24 cellular contexts compared by ENCODE assay signal in genomic region chrX:2464677-2465166, GRCh38. TPM values are rescaled to one million over a fixed set of nuclear protein-coding genes. Genes with fewer than 3 reads are reported as not detected.
DNase-seq lines count a peak whose midpoint lies in the region; ATAC-seq and TF ChIP-seq lines count a peak whose summit lies in the region.
"Had no signal": no experiment of that assay in that cellular context is flagged by ENCODE, and none has a peak within 500 bp of the region (broad histone marks: within the 10 kb centered on the region; RNA-seq: fewer than 3 reads in every experiment).

No MANE protein-coding gene starts in this region.

- peaks cover 0 to 2% (median 0%) of the 10 kb centered on the region in 5 donors for H3K9me3 Mint-ChIP-seq in CD8-positive, alpha-beta memory T cell
- H3K9me3 Mint-ChIP-seq in WTC11 (peaks cover 51% of the 10 kb centered on the region), neural progenitor cell (peaks cover 24% of the 10 kb centered on the region)
- H3K9me3 Mint-ChIP-seq: memory B cell; stimulated activated memory B cell treated with anti-CD40 and anti-IgM and Interleukin-4, amounts not matched to agents 10 μg/mL and 1 μg/mL and 100 μg/mL, for 72 hours had no signal

- no peaks in the 10 kb centered on the region for H3F3A ChIP-seq in neural progenitor cell (ENCODE audit: low read depth)

- peak overlapping the region; percentile 32 for H3K27ac ChIP-seq in CD8-positive, alpha-beta memory T cell (ENCODE audit: low read depth, low read length)
- H3K27ac ChIP-seq in neural progenitor cell = no peak overlapping the region
- H3K27ac ChIP-seq: pancreas, SJSA1 had no signal

- no peak overlapping the region for H3K4me2 ChIP-seq in neural progenitor cell

- POLR2A ChIA-PET in CD8-positive, alpha-beta memory T cell (lab: Charles Lee) = no interaction called here
- POLR2A ChIA-PET in WTC11 (lab: Charles Lee) = no interaction called here

- CTCF ChIA-PET in CD8-positive, alpha-beta memory T cell (lab: Charles Lee) = no interaction called here
- CTCF ChIA-PET in WTC11 (lab: Charles Lee) = no interaction called here

- H3K36me3 Mint-ChIP-seq in CD8-positive, alpha-beta memory T cell = peaks cover under 1 to 4% (median 3%) of the 10 kb centered on the region in 3 donors
- H3K36me3 Mint-ChIP-seq in WTC11 (peaks cover 66% of the 10 kb centered on the region), neural progenitor cell (peaks cover 22% of the 10 kb centered on the region)

- H3K79me2 ChIP-seq in neural progenitor cell (ENCODE audit: low read depth) = peaks cover 86% of the 10 kb centered on the region

- H3K4me1 ChIP-seq in CD8-positive, alpha-beta memory T cell (ENCODE audit: insufficient read depth, low read length) = no peaks in the 10 kb centered on the region
- peaks cover 20% of the 10 kb centered on the region for H3K4me1 ChIP-seq in neural progenitor cell

- H3K27me3 ChIP-seq in CD8-positive, alpha-beta memory T cell (ENCODE audit: insufficient read depth, low read length, poor library complexity, severe bottlenecking) = no peaks in the 10 kb centered on the region
- no peaks in the 10 kb centered on the region for H3K27me3 ChIP-seq in neural progenitor cell
- H3K27me3 ChIP-seq: pancreas, SJSA1 had no signal

- H3K4me1 Mint-ChIP-seq in CD8-positive, alpha-beta memory T cell = peaks cover 11 to 25% (median 14%) of the 10 kb centered on the region in 3 donors
- peaks cover 25% of the 10 kb centered on the region for H3K4me1 Mint-ChIP-seq in WTC11
- peaks cover 29% of the 10 kb centered on the region for H3K4me1 Mint-ChIP-seq in neural progenitor cell
- H3K4me1 Mint-ChIP-seq: activated CD4-positive, alpha-beta T cell treated with anti-CD3 and anti-CD28 coated beads, Interleukin-2, amount 10 ng/mL, durations not matched to agents 7 days and 5 days had no signal

- H3K27ac Mint-ChIP-seq in CD8-positive, alpha-beta memory T cell = no peak overlapping the region
- no peak overlapping the region for H3K27ac Mint-ChIP-seq in WTC11
- no peak overlapping the region for H3K27ac Mint-ChIP-seq in neural progenitor cell
- H3K27ac Mint-ChIP-seq: activated CD4-positive, alpha-beta T cell treated with anti-CD3 and anti-CD28 coated beads, Interleukin-2, amount 10 ng/mL, durations not matched to agents 7 days and 5 days; activated T-cell treated with anti-CD3 and anti-CD28 coated beads, Interleukin-2, amount 50 U/mL, for 24 hours; B cell; CD4-positive, alpha-beta memory T cell; memory B cell; stimulated activated memory B cell treated with anti-CD40 and anti-IgM and Interleukin-4, amounts not matched to agents 10 μg/mL and 1 μg/mL and 100 μg/mL, for 72 hours; type B pancreatic cell had no signal

- no peak overlapping the region for H3K4me3 ChIP-seq in CD8-positive, alpha-beta memory T cell (ENCODE audit: low read length)
- H3K4me3 ChIP-seq in neural progenitor cell = no peak overlapping the region
- H3K4me3 ChIP-seq: pancreas, SJSA1 had no signal

- H3K4me3 Mint-ChIP-seq in CD8-positive, alpha-beta memory T cell = no peak overlapping the region
- H3K4me3 Mint-ChIP-seq in WTC11 = no peak overlapping the region
- no peak overlapping the region for H3K4me3 Mint-ChIP-seq in neural progenitor cell
- H3K4me3 Mint-ChIP-seq: activated CD4-positive, alpha-beta T cell treated with anti-CD3 and anti-CD28 coated beads, Interleukin-2, amount 10 ng/mL, durations not matched to agents 7 days and 5 days; activated T-cell treated with anti-CD3 and anti-CD28 coated beads, Interleukin-2, amount 50 U/mL, for 24 hours; B cell; CD4-positive, alpha-beta memory T cell; memory B cell; stimulated activated memory B cell treated with anti-CD40 and anti-IgM and Interleukin-4, amounts not matched to agents 10 μg/mL and 1 μg/mL and 100 μg/mL, for 72 hours; type B pancreatic cell had no signal

- H4K20me1 ChIP-seq in neural progenitor cell (ENCODE audit: low read depth) = peaks cover 7% of the 10 kb centered on the region

- ATAC-seq in WTC11 (no peak; the same call in 1 of the 2 replicates), GM19351 (IDR thresholded peaks at IDR 0.05; ENCODE audit: unreplicated experiment) (no peak), GM18907 (IDR thresholded peaks at IDR 0.05; ENCODE audit: unreplicated experiment) (no peak)
- ATAC-seq: stimulated activated memory B cell treated with anti-CD40 and anti-IgM and Interleukin-4, amounts not matched to agents 10 μg/mL and 1 μg/mL and 100 μg/mL, for 72 hours had no signal

- H2AFZ ChIP-seq in neural progenitor cell (replicated peaks) = no peak overlapping the region

- H3K27me3 Mint-ChIP-seq in CD8-positive, alpha-beta memory T cell = no peaks in the 10 kb centered on the region
- H3K27me3 Mint-ChIP-seq in WTC11 (ENCODE audit: low read depth) = no peaks in the 10 kb centered on the region
- H3K27me3 Mint-ChIP-seq in neural progenitor cell (ENCODE audit: insufficient read depth, low read depth) = peaks cover 4% of the 10 kb centered on the region
- H3K27me3 Mint-ChIP-seq: activated CD4-positive, alpha-beta T cell treated with anti-CD3 and anti-CD28 coated beads, Interleukin-2, amount 10 ng/mL, durations not matched to agents 7 days and 5 days; activated T-cell treated with anti-CD3 and anti-CD28 coated beads, Interleukin-2, amount 50 U/mL, for 24 hours; B cell; CD4-positive, alpha-beta memory T cell; memory B cell; stimulated activated memory B cell treated with anti-CD40 and anti-IgM and Interleukin-4, amounts not matched to agents 10 μg/mL and 1 μg/mL and 100 μg/mL, for 72 hours; type B pancreatic cell had no signal

- H3K36me3 ChIP-seq in CD8-positive, alpha-beta memory T cell (ENCODE audit: insufficient read depth, low read length) = no peaks in the 10 kb centered on the region
- H3K36me3 ChIP-seq in neural progenitor cell = no peaks in the 10 kb centered on the region
- H3K36me3 ChIP-seq: pancreas, SJSA1 had no signal

- H3K9ac ChIP-seq in neural progenitor cell = no peak overlapping the region

- DNase-seq in CD8-positive, alpha-beta memory T cell = no peak
- peak; percentile 91 for DNase-seq in HT1080 (ENCODE audit: low read depth)
- DNase-seq in WTC11 (ENCODE audit: low spot score) = peak; percentile 28
- peak; percentile 30 for DNase-seq in neural progenitor cell (ENCODE audit: low spot score)
- no peak for DNase-seq in NCI-H187 treated with DMSO at 0.1 percent for 48 hours (lab: John Stamatoyannopoulos, UW)
- no peak for DNase-seq in SKM-1 treated with dmso at 0.1 percent for 144 hours (lab: John Stamatoyannopoulos, UW; ENCODE audit: unreplicated experiment)
- DNase-seq: activated CD4-positive, alpha-beta T cell treated with anti-CD3 and anti-CD28 coated beads, Interleukin-2, amount 10 ng/mL, durations not matched to agents 7 days and 5 days; activated T-cell treated with anti-CD3 and anti-CD28 coated beads, Interleukin-2, amount 50 U/mL, for 24 hours; caudate nucleus; CD4-positive, alpha-beta memory T cell; cortex of kidney; effector memory CD4-positive, alpha-beta T cell; NCI-H1092; NCI-H1694 treated with DMSO at 0.1 percent for 48 hours; NCI-H82; pancreas; RPMI8226 had no signal

- no peak for TF ChIP-seq CTCF in WTC11 (IDR thresholded peaks at IDR 0.05)
- TF ChIP-seq CTCF in neural progenitor cell (IDR thresholded peaks at IDR 0.05) = no peak

- no peaks in the 10 kb centered on the region for H3K9me3 ChIP-seq in CD8-positive, alpha-beta memory T cell (ENCODE audit: low read length)
- no peaks in the 10 kb centered on the region for H3K9me3 ChIP-seq in neural progenitor cell (ENCODE audit: low read depth)
- H3K9me3 ChIP-seq: pancreas, SJSA1 had no signal

TF ChIP-seq in WTC11, 78 proteins besides CTCF, POLR2A, EP300 and RAD21 (continues in another document):
- no peak for TF ChIP-seq ZBTB21 (CRISPR knock-in tag; IDR thresholded peaks at IDR 0.05; ENCODE audit: borderline replicate concordance)
- no peak for TF ChIP-seq STAT6 (CRISPR knock-in tag; conservative IDR thresholded peaks at IDR 0.05; ENCODE audit: low read depth)

RNA-seq across cellular contexts. Expression of gene DHRSX, which starts 36.1 kb away (rescaled TPM):
- 10 to 100 TPM; 25.3 to 26.6 TPM for total RNA-seq in CD8-positive, alpha-beta memory T cell
- polyA plus RNA-seq in CD8-positive, alpha-beta memory T cell = 21.5 TPM
- total RNA-seq in HT1080 (2014; rRNA removed; shearing (Covaris generic)) = 13.3 and 22.7 TPM in 2 replicates
- 10.8 and 23.3 TPM in 2 replicates for polyA plus RNA-seq in HT1080 (2015; cell fraction: cytosol; rRNA removed)
- polyA plus RNA-seq in HT1080 (2015; cell fraction: nucleus; rRNA removed) = 7.4 and 11.5 TPM in 2 replicates
- total RNA-seq in WTC11 (2021) (28.2 to 34.3 TPM (median 33.4 TPM) in 3 replicates), neural progenitor cell (ENCODE audit: low replicate concordance) (25.6 and 31.8 TPM in 2 replicates)

RNA-seq across cellular contexts. Expression of gene ZBED1, which starts 36.1 kb away (rescaled TPM):
- total RNA-seq in CD8-positive, alpha-beta memory T cell = 10 to 100 TPM; 28.0 to 30.0 TPM
- polyA plus RNA-seq in CD8-positive, alpha-beta memory T cell = 41.9 TPM
- total RNA-seq in HT1080 (2014; rRNA removed; shearing (Covaris generic)) = 27.6 and 32.7 TPM in 2 replicates
- 25.8 and 29.1 TPM in 2 replicates for polyA plus RNA-seq in HT1080 (2015; cell fraction: cytosol; rRNA removed)
- polyA plus RNA-seq in HT1080 (2015; cell fraction: nucleus; rRNA removed) = 12.3 and 14.1 TPM in 2 replicates
- total RNA-seq in WTC11 (2021) = 45.1 to 49.2 TPM (median 47.3 TPM) in 3 replicates
- total RNA-seq in neural progenitor cell (ENCODE audit: low replicate concordance) = 36.9 and 37.0 TPM in 2 replicates

Comparison
In these comparisons a context has a peak if more than half of its experiments do, and no peak if none do; other contexts are left out.
1. DNase-seq: peak in HT1080 (single experiment), WTC11 (single experiment) and neural progenitor cell (single experiment); none in CD8-positive, alpha-beta memory T cell (0 of 5), NCI-H187 treated with DMSO at 0.1 percent for 48 hours (single experiment) and SKM-1 treated with dmso at 0.1 percent for 144 hours (single experiment).